In genomic region chr6:25251426-25251825, GRCh38 we compare ENCODE assay signal across 19 cellular contexts.
"Had no signal": no experiment of that assay in that cellular context is flagged by ENCODE, and none has a peak within 500 bp of the region (broad histone marks: within the 10 kb centered on the region; RNA-seq: fewer than 3 reads in every experiment).

No MANE protein-coding gene starts in this region.

- ATAC-seq: body of pancreas; natural killer cell; sciatic nerve; stimulated activated memory B cell treated with anti-CD40 and anti-IgM and Interleukin-4, amounts not matched to agents 10 μg/mL and 1 μg/mL and 100 μg/mL, for 72 hours had no signal

- FAIRE-seq: endothelial cell of umbilical vein, urothelium cell line had no signal

- H3K79me2 ChIP-seq: hepatocyte, parathyroid adenoma had no signal

- H3K27ac ChIP-seq: body of pancreas, esophagus squamous epithelium, hepatocyte, neutrophil, parathyroid adenoma, spleen, thyroid gland had no signal

- H3K9ac ChIP-seq: parathyroid adenoma had no signal

- H3K36me3 ChIP-seq: esophagus squamous epithelium, neutrophil, spleen, thyroid gland had no signal

- H2AFZ ChIP-seq: hepatocyte, parathyroid adenoma had no signal

- H3K4me2 ChIP-seq: hepatocyte had no signal

- DNase-seq: activated CD4-positive, alpha-beta T cell treated with anti-CD3 and anti-CD28 coated beads, Interleukin-2, amount 50 U/mL, for 4 hours; activated CD4-positive, CD25-positive, alpha-beta regulatory T cell treated with anti-CD3 and anti-CD28 coated beads, Interleukin-2, amount 50 U/mL, for 72 hours; activated gamma-delta T cell treated with Interleukin-2 at 50 U/mL for 16 hours; activated naive CD8-positive, alpha-beta T cell treated with anti-CD3 and anti-CD28 coated beads, Interleukin-2, amount 10 ng/mL, durations not matched to agents 7 days and 5 days; amygdala; body of pancreas; dermis blood vessel endothelial cell; effector memory CD4-positive, alpha-beta T cell; esophagus squamous epithelium; natural killer cell; spleen; thyroid gland had no signal

- H3K9me3 ChIP-seq: body of pancreas, esophagus squamous epithelium, neutrophil, spleen, thyroid gland had no signal

- H3K4me3 ChIP-seq: body of pancreas, esophagus squamous epithelium, hepatocyte, spleen, thyroid gland had no signal

- H3K4me1 ChIP-seq: body of pancreas, esophagus squamous epithelium, parathyroid adenoma, spleen, thyroid gland had no signal

- H3K27me3 ChIP-seq: body of pancreas, esophagus squamous epithelium, hepatocyte, neutrophil, spleen, thyroid gland had no signal
